3 cellular contexts compared by ENCODE assay signal in the genomic region with DNA sequence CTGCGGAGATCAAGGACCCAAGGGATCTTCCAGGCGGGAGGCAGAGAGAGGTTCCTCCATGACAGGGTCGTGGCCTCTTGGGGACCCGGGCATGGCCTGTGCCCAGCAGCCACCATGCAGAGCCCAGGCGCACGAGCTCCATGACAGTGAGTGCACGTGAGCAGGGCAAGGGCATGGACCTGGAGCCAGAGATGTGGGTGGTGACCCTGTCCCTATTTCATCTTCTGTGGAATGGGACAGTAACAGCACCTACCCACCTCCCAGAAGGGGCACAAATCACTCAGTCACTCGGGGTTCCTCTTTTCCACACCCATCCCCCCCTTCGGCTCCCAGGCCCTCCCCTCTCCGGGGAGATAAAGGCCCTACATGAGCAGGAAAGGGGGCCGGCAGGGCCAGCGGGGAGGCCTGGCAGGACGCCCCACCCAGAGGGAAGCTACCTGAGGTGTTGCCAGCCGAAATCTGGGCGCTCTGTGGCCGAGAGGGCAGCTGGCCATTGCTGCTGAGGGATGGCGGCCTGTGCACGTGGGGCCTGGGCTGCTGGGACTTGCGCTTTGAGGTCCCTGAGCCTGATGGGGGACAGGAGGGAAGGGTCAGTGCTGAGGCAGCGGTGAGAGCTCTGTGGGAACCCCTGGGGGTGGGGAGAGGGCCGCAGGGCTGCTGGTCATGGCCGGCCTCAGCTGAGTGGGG.
A peak's percentile ranks its signal among the peaks of the same experiment; 100 is the strongest.
TF ChIP-seq lines count a peak whose summit lies in the region.

No MANE protein-coding gene starts in this region.

TF ChIP-seq in SK-N-SH, 30 proteins besides CTCF, POLR2A, EP300 and RAD21:
- TF ChIP-seq GATA2 (CRISPR knock-in tag; IDR thresholded peaks at IDR 0.05) (no peak), SIN3A (IDR thresholded peaks at IDR 0.05; ENCODE audit: borderline replicate concordance, low read depth, low read length) (no peak), TAF1 (IDR thresholded peaks at IDR 0.05; ENCODE audit: borderline replicate concordance, low read depth, low read length) (no peak), JUND (IDR thresholded peaks at IDR 0.05) (no peak), GABPA (IDR thresholded peaks at IDR 0.05; ENCODE audit: low read depth) (no peak), RFX5 (IDR thresholded peaks at IDR 0.05; ENCODE audit: low read length) (no peak), FOXJ3 (CRISPR knock-in tag; IDR thresholded peaks at IDR 0.05) (no peak), RXRA (IDR thresholded peaks at IDR 0.05; ENCODE audit: borderline replicate concordance, low read depth) (no peak), FOSL2 (IDR thresholded peaks at IDR 0.05; ENCODE audit: borderline replicate concordance, low read depth) (no peak), NFIC (IDR thresholded peaks at IDR 0.05; ENCODE audit: borderline replicate concordance) (no peak)
- TF ChIP-seq, protein P1, sequence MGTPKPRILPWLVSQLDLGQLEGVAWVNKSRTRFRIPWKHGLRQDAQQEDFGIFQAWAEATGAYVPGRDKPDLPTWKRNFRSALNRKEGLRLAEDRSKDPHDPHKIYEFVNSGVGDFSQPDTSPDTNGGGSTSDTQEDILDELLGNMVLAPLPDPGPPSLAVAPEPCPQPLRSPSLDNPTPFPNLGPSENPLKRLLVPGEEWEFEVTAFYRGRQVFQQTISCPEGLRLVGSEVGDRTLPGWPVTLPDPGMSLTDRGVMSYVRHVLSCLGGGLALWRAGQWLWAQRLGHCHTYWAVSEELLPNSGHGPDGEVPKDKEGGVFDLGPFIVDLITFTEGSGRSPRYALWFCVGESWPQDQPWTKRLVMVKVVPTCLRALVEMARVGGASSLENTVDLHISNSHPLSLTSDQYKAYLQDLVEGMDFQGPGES (IDR thresholded peaks at IDR 0.05; ENCODE audit: low read depth, low read length) = no peak
- TF ChIP-seq, protein P2, sequence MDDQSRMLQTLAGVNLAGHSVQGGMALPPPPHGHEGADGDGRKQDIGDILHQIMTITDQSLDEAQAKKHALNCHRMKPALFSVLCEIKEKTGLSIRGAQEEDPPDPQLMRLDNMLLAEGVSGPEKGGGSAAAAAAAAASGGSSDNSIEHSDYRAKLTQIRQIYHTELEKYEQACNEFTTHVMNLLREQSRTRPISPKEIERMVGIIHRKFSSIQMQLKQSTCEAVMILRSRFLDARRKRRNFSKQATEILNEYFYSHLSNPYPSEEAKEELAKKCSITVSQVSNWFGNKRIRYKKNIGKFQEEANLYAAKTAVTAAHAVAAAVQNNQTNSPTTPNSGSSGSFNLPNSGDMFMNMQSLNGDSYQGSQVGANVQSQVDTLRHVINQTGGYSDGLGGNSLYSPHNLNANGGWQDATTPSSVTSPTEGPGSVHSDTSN (IDR thresholded peaks at IDR 0.05) = no peak
- TF ChIP-seq, protein P3, sequence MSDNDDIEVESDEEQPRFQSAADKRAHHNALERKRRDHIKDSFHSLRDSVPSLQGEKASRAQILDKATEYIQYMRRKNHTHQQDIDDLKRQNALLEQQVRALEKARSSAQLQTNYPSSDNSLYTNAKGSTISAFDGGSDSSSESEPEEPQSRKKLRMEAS (IDR thresholded peaks at IDR 0.05; ENCODE audit: low read depth) = no peak

TF ChIP-seq in SK-N-SH treated with all-trans-retinoic acid at 6 μM for 48 hours, 23 proteins besides CTCF, POLR2A, EP300 and RAD21:
- no peak for TF ChIP-seq TOX (CRISPR knock-in tag; IDR thresholded peaks at IDR 0.05; ENCODE audit: borderline replicate concordance)
- no peak for TF ChIP-seq RARB (CRISPR knock-in tag; IDR thresholded peaks at IDR 0.05)
- no peak for TF ChIP-seq BACH2 (CRISPR knock-in tag; IDR thresholded peaks at IDR 0.05; ENCODE audit: borderline replicate concordance)
- TF ChIP-seq ZNF565 (CRISPR knock-in tag; conservative IDR thresholded peaks at IDR 0.05; ENCODE audit: low read depth) = no peak
- TF ChIP-seq PPARA (CRISPR knock-in tag; IDR thresholded peaks at IDR 0.05; ENCODE audit: borderline replicate concordance) = no peak
- TF ChIP-seq ARNTL (CRISPR knock-in tag; IDR thresholded peaks at IDR 0.05; ENCODE audit: borderline replicate concordance, low read depth) = no peak
- TF ChIP-seq ZC3H10 (CRISPR knock-in tag; IDR thresholded peaks at IDR 0.05) = no peak
- TF ChIP-seq, protein P4, sequence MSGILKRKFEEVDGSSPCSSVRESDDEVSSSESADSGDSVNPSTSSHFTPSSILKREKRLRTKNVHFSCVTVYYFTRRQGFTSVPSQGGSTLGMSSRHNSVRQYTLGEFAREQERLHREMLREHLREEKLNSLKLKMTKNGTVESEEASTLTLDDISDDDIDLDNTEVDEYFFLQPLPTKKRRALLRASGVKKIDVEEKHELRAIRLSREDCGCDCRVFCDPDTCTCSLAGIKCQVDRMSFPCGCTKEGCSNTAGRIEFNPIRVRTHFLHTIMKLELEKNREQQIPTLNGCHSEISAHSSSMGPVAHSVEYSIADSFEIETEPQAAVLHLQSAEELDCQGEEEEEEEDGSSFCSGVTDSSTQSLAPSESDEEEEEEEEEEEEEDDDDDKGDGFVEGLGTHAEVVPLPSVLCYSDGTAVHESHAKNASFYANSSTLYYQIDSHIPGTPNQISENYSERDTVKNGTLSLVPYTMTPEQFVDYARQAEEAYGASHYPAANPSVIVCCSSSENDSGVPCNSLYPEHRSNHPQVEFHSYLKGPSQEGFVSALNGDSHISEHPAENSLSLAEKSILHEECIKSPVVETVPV (CRISPR knock-in tag; IDR thresholded peaks at IDR 0.05) = no peak
- TF ChIP-seq ISL1 (CRISPR knock-in tag; IDR thresholded peaks at IDR 0.05) = no peak
- TF ChIP-seq, protein P5, sequence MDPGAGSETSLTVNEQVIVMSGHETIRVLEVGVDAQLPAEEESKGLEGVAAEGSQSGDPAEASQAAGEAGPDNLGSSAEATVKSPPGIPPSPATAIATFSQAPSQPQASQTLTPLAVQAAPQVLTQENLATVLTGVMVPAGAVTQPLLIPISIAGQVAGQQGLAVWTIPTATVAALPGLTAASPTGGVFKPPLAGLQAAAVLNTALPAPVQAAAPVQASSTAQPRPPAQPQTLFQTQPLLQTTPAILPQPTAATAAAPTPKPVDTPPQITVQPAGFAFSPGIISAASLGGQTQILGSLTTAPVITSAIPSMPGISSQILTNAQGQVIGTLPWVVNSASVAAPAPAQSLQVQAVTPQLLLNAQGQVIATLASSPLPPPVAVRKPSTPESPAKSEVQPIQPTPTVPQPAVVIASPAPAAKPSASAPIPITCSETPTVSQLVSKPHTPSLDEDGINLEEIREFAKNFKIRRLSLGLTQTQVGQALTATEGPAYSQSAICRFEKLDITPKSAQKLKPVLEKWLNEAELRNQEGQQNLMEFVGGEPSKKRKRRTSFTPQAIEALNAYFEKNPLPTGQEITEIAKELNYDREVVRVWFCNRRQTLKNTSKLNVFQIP (CRISPR knock-in tag; IDR thresholded peaks at IDR 0.05; ENCODE audit: borderline replicate concordance, low read depth) = no peak
- no peak for TF ChIP-seq CSDC2 (CRISPR knock-in tag; IDR thresholded peaks at IDR 0.05)

TF ChIP-seq in HepG2, 621 proteins besides CTCF, POLR2A, EP300 and RAD21:
- TF ChIP-seq, protein P6, sequence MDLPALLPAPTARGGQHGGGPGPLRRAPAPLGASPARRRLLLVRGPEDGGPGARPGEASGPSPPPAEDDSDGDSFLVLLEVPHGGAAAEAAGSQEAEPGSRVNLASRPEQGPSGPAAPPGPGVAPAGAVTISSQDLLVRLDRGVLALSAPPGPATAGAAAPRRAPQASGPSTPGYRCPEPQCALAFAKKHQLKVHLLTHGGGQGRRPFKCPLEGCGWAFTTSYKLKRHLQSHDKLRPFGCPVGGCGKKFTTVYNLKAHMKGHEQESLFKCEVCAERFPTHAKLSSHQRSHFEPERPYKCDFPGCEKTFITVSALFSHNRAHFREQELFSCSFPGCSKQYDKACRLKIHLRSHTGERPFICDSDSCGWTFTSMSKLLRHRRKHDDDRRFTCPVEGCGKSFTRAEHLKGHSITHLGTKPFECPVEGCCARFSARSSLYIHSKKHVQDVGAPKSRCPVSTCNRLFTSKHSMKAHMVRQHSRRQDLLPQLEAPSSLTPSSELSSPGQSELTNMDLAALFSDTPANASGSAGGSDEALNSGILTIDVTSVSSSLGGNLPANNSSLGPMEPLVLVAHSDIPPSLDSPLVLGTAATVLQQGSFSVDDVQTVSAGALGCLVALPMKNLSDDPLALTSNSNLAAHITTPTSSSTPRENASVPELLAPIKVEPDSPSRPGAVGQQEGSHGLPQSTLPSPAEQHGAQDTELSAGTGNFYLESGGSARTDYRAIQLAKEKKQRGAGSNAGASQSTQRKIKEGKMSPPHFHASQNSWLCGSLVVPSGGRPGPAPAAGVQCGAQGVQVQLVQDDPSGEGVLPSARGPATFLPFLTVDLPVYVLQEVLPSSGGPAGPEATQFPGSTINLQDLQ (CRISPR knock-in tag; IDR thresholded peaks at IDR 0.05) = no peak
- TF ChIP-seq KDM2A (CRISPR knock-in tag; IDR thresholded peaks at IDR 0.05; ENCODE audit: borderline replicate concordance, low read depth) (peak; percentile 31; the same call in 1 of the 2 replicates), ZNF350 (CRISPR knock-in tag; IDR thresholded peaks at IDR 0.05; ENCODE audit: borderline replicate concordance, low read depth) (peak; percentile 35; the same call in 1 of the 2 replicates), AGO2 (optimal IDR thresholded peaks at IDR 0.05; ENCODE audit: low read depth, low read length) (peak; percentile 24)
